Comparison of ENCODE assay signal across 9 cellular contexts in the genomic region with DNA sequence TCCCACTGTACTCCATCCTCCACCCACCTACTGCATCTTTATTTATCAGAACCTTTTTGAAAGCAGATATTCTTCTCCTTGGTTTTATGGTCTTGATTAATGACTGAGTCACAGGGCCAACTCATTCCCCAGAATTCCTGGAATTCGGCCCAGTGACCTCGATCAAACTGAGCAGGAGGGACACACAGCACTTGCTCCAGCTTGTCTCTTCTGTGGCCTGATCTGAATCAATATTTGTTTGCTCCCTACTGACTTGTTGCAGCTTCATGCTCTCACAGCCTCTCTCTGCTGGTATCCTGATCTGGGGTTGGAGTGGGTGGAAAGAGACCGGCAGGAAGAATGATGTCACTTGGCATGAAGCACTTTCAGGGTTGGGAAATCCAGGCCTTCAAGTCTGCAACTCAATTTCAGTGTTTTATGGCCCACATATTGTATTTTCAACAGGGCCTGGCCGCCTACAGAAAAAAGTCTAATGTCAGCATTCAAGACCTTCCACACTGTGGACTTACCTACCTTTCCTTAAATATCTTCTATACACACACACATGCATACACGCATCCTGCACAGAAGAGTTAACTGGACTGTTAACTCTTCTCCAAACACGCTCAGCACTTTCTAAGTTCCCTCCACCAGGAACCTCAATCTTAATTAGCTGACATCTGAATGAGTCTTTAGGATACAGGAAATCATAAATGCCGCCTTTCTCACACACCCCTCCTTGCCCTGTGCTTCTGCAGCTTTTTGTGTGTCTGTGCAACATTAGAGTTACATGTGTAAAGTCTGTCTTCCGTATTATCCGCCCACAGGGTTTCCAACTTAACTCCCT. TPM values are rescaled to one million over a fixed set of nuclear protein-coding genes. Genes with fewer than 3 reads are reported as not detected.
A peak's percentile ranks its signal among the peaks of the same experiment; 100 is the strongest.
DNase-seq lines count a peak whose midpoint lies in the region; ATAC-seq, FAIRE-seq and TF ChIP-seq lines count a peak whose summit lies in the region.
"Had no signal": no experiment of that assay in that cellular context is flagged by ENCODE, and none has a peak within 500 bp of the region (broad histone marks: within the 10 kb centered on the region; RNA-seq: fewer than 3 reads in every experiment).

No MANE protein-coding gene starts in this region.

- no peak overlapping the region for H3K14ac ChIP-seq in H1 (ENCODE audit: insufficient read length)

- peaks cover 9% of the 10 kb centered on the region; the same call in 1 of the 2 replicates for H3K79me1 ChIP-seq in H1 (ENCODE audit: low read depth, low read length)

- intact Hi-C loops in PC-3 (cut with micrococcal nuclease), result loop anchor here (1.0 to 10.0 kb wide), 4 partner anchors 19 to 132 kb away; no protein-coding TSS in a partner anchor

- H3K9me3 ChIP-seq in PC-3 (ENCODE audit: low read length) (no peaks in the 10 kb centered on the region), H1 (ENCODE audit: insufficient read depth in 2 of 2, low read depth in 1 of 2, low read length in 1 of 2) (no peaks in the 10 kb centered on the region)

- H2AFZ ChIP-seq in PC-3 (ENCODE audit: low read length), result no peak overlapping the region
- H2AFZ ChIP-seq in H1 (ENCODE audit: low read length), result no peak overlapping the region

- no peak overlapping the region for H3K23ac ChIP-seq in H1 (ENCODE audit: insufficient read length)

- FAIRE-seq in H1 (lab: Jason Lieb, UNC), result no peak
- FAIRE-seq: GM18507 had no signal

- H3K27me3 ChIP-seq in PC-3 (ENCODE audit: low read length) (no peaks in the 10 kb centered on the region), H1 (replicated peaks in 1 of 4; ENCODE audit: control insufficient read depth in 3 of 4, extremely low read depth in 1 of 4, insufficient read depth in 3 of 4, low read length in 3 of 4) (peaks cover 0 to 5% (median 2%) of the 10 kb centered on the region in 4 experiments; a peak in 5 of 7 replicates)

- H2BK120ac ChIP-seq in H1 (replicated peaks; ENCODE audit: low read depth, low read length), result no peak overlapping the region

- no peak overlapping the region for H3K18ac ChIP-seq in H1 (ENCODE audit: extremely low read depth, low read length)

- no peak overlapping the region for H4K8ac ChIP-seq in H1 (ENCODE audit: extremely low read depth, insufficient read depth, low read length)

- H3K23me2 ChIP-seq in H1 (ENCODE audit: low read depth, low read length), result peaks cover 6% of the 10 kb centered on the region; the same call in 1 of the 2 replicates

- H3K36me3 ChIP-seq in PC-3 (ENCODE audit: low read depth, low read length), result peaks cover 59% of the 10 kb centered on the region
- H3K36me3 ChIP-seq in H1 (ENCODE audit: control insufficient read depth in 2 of 4, insufficient read depth in 4 of 4, low read length in 3 of 4), result peaks cover 0 to 16% (median 0%) of the 10 kb centered on the region in 4 experiments; a peak in 1 of 8 replicates

- POLR2A ChIA-PET in PC-3 (lab: Charles Lee; ENCODE audit: unreplicated experiment), result interaction anchor here (0.6 to 1.5 kb wide), 5 partner anchors 30 to 85 kb away, joined by 3 to 6 read pairs (median 4); no protein-coding TSS in a partner anchor
- POLR2A ChIA-PET in H1 (lab: Charles Lee; ENCODE audit: partially characterized antibody), result interaction anchor here (0.7 to 0.9 kb wide), 2 partner anchors 62 to 148 kb away, joined by 3 read pairs; no protein-coding TSS in a partner anchor

- H2BK12ac ChIP-seq in H1 (ENCODE audit: low read depth, low read length), result peak overlapping the region; percentile 68; the same call in 1 of the 2 replicates

- peaks cover 68% of the 10 kb centered on the region for H3K4me1 ChIP-seq in PC-3 (ENCODE audit: insufficient read depth, low read length)
- peaks cover 11 to 27% (median 19%) of the 10 kb centered on the region in 4 experiments; a peak in 6 of 7 replicates for H3K4me1 ChIP-seq in H1 (replicated peaks in 1 of 4; ENCODE audit: control insufficient read depth in 3 of 4, insufficient read depth in 4 of 4, low read length in 3 of 4)

- no peak for TF ChIP-seq CTCF in 22Rv1 (IDR thresholded peaks at IDR 0.05)
- TF ChIP-seq CTCF in PC-3 (conservative IDR thresholded peaks at IDR 0.05; ENCODE audit: low read depth, low read length), result no peak
- TF ChIP-seq CTCF in H1 (IDR thresholded peaks at IDR 0.05; ENCODE audit: control extremely low read depth in 1 of 3, insufficient read depth in 1 of 3, low read depth in 1 of 3, low read length in 3 of 3), result no peak

- peaks cover 33% of the 10 kb centered on the region for H3F3A ChIP-seq in PC-3 (ENCODE audit: low read length, unreplicated experiment)

- 0 out of 2 replicates have a peak overlapping the region, but pooled peaks have one; percentile 27 for H2BK5ac ChIP-seq in H1 (ENCODE audit: low read depth, low read length)

- 87% methylated on average over 9 of the region's 9 CpGs; no CpG with 5 or more reads in 1 of the 2 experiments for WGBS in H1 (ENCODE audit: extremely low coverage in 1 of 2, insufficient coverage in 1 of 2, insufficient read length in 1 of 2, insufficient replicate concordance in 2 of 2, low coverage in 1 of 2, low lambda C conversion rate in 2 of 2, missing lambda C conversion rate in 1 of 2), 2 experiments

- TF ChIP-seq EP300 in H1 (IDR thresholded peaks at IDR 0.05; ENCODE audit: borderline replicate concordance in 1 of 2, low read depth in 2 of 2, low read length in 2 of 2), result no peak

- no peak overlapping the region for H2BK20ac ChIP-seq in H1 (ENCODE audit: low read length)

- no peak overlapping the region for H3K4ac ChIP-seq in H1 (replicated peaks; ENCODE audit: insufficient read length, low read depth, low read length)

- H3K9me2 ChIP-seq in PC-3 (replicated peaks; ENCODE audit: low read length), result no peaks in the 10 kb centered on the region

- no peak overlapping the region for H2BK15ac ChIP-seq in H1 (ENCODE audit: low read length)

- ATAC-seq in PC-3, result peak; percentile 63
- no peak for ATAC-seq in HG03139 (IDR thresholded peaks at IDR 0.05; ENCODE audit: unreplicated experiment)
- ATAC-seq in GM19397 (IDR thresholded peaks at IDR 0.05; ENCODE audit: unreplicated experiment), result no peak

- peak in 1 of 2 experiments; percentile 53; a peak in 1 of 3 replicates for TF ChIP-seq POLR2A in H1 (IDR thresholded peaks at IDR 0.05; ENCODE audit: control extremely low read depth in 1 of 2, low read depth in 2 of 2, low read length in 2 of 2)

- DNase-seq in GM04503 (ENCODE audit: low read depth) (peak; percentile 97), PC-3 (peak; percentile 97), H1 (ENCODE audit: low read depth in 1 of 2, low spot score in 2 of 2) (no peak), myocyte (ENCODE audit: low read depth) (peak; percentile 95), NCI-H146 treated with DMSO at 0.1 percent for 48 hours (lab: John Stamatoyannopoulos, UW; ENCODE audit: unreplicated experiment) (no peak)

- H3K9ac ChIP-seq in PC-3 (ENCODE audit: low read length) (peak overlapping the region; percentile 100), H1 (replicated peaks in 1 of 4; ENCODE audit: extremely low read depth in 1 of 4, low read depth in 3 of 4, low read length in 3 of 4) (no peak overlapping the region)

- H3K56ac ChIP-seq in H1 (replicated peaks; ENCODE audit: insufficient read length, low read depth, low read length), result no peak overlapping the region

- peak overlapping the region; percentile 98 for H3K4me2 ChIP-seq in PC-3 (ENCODE audit: low read length)
- H3K4me2 ChIP-seq in H1 (ENCODE audit: insufficient read depth in 1 of 2, low read depth in 2 of 2, low read length in 2 of 2), result no peak overlapping the region

- H3K4me3 ChIP-seq in PC-3 (ENCODE audit: low read length) (peak overlapping the region; percentile 93), H1 (ENCODE audit: extremely low read depth in 1 of 4, insufficient read depth in 2 of 4, low read depth in 3 of 4, low read length in 4 of 4) (no peak overlapping the region)

- peaks cover 95% of the 10 kb centered on the region for H3K79me2 ChIP-seq in PC-3 (ENCODE audit: low read length)
- H3K79me2 ChIP-seq in H1 (ENCODE audit: control insufficient read depth in 1 of 2, insufficient read depth in 2 of 2, low read length in 2 of 2), result peaks cover 0 to 40% of the 10 kb centered on the region in 2 experiments; a peak in 2 of 4 replicates

- H4K5ac ChIP-seq in H1 (ENCODE audit: insufficient read length, low read depth, low read length), result no peak overlapping the region

- CTCF ChIA-PET in PC-3 (lab: Charles Lee) (no interaction called here), H1 (lab: Charles Lee; ENCODE audit: partially characterized antibody) (interaction anchor here (0.6 to 1.4 kb wide), 6 partner anchors 12 to 267 kb away, joined by 3 to 5 read pairs (median 3); no protein-coding TSS in a partner anchor)

- H3K27ac ChIP-seq in 22Rv1 (peak overlapping the region; percentile 46), PC-3 (ENCODE audit: low read length) (peak overlapping the region; percentile 98), H1 (ENCODE audit: low read depth, low read length) (no peak overlapping the region)

- H2AK5ac ChIP-seq in H1 (ENCODE audit: low read depth, low read length), result no peak overlapping the region

- no peak overlapping the region for H4K91ac ChIP-seq in H1 (replicated peaks; ENCODE audit: insufficient read length, low read length)

- H4K20me1 ChIP-seq in PC-3 (ENCODE audit: low read length) (peaks cover 75% of the 10 kb centered on the region), H1 (replicated peaks in 1 of 2; ENCODE audit: control insufficient read depth in 1 of 2, insufficient read depth in 2 of 2, low read length in 2 of 2) (peaks cover 0 to 9% of the 10 kb centered on the region in 2 experiments)

- BruUV-seq in PC-3 (replicated peaks; lab: Mats Ljungman, UMichigan), result TSS peak; percentile 25

- TF ChIP-seq RAD21 in H1 (IDR thresholded peaks at IDR 0.05 in 1 of 2, conservative IDR thresholded peaks at IDR 0.05 in 1 of 2; ENCODE audit: low read depth in 2 of 2, low read length in 2 of 2), result no peak

TF ChIP-seq in H1, 55 proteins besides CTCF, POLR2A, EP300 and RAD21 (continues in another document):
- TF ChIP-seq E2F6 (IDR thresholded peaks at IDR 0.05), result no peak
- TF ChIP-seq RBBP5 (IDR thresholded peaks at IDR 0.05; ENCODE audit: borderline replicate concordance, low read depth, low read length), result no peak

RNA-seq across cellular contexts. Expression of gene ANXA2, which starts 4.6 kb away (rescaled TPM):
- total RNA-seq in PC-3 (2014; rRNA removed) (2,114 and 2,202 TPM in 2 replicates), myocyte (1,048 and 1,291 TPM in 2 replicates)
- 214 and 217 TPM in 2 replicates for total RNA-seq in H1 (2021; fragmentation: NEBNext Ultra II Directional; extraction: Animal tissue kit (Norgen Biotek cat#: 25700))
- polyA plus RNA-seq in H1 (2011; rRNA removed), result 112 and 178 TPM in 2 replicates
- polyA plus RNA-seq in H1 (2011; cell fraction: cytosol; rRNA removed), result 228 TPM
- 144 TPM for polyA plus RNA-seq in H1 (2011; cell fraction: nucleus; rRNA removed)
- polyA plus RNA-seq in H1 (2012, experiment 1 of 2), result 229 to 280 TPM (median 248 TPM) in 4 replicates
- 69.2 TPM for polyA plus RNA-seq in H1 (2012, experiment 2 of 2)
- polyA plus RNA-seq in H1 (2013, experiment 1 of 2), result 228 TPM
- polyA plus RNA-seq in H1 (2013, experiment 2 of 2), result 226 TPM
- 230 and 269 TPM in 2 replicates for polyA minus RNA-seq in H1 (2011; rRNA and poly(A)+ RNA removed)
- polyA minus RNA-seq in H1 (2011; cell fraction: cytosol; rRNA and poly(A)+ RNA removed), result 74.2 TPM
- 106 TPM for polyA minus RNA-seq in H1 (2011; cell fraction: nucleus; rRNA and poly(A)+ RNA removed)
- 2,760 TPM for polyA plus RNA-seq in myocyte (2012)

Comparison
In these comparisons a context has a peak if more than half of its experiments do, and no peak if none do; other contexts are left out.
1. DNase-seq: peak in GM04503 (single experiment), PC-3 (single experiment) and myocyte (single experiment); none in H1 (0 of 2) and NCI-H146 treated with DMSO at 0.1 percent for 48 hours (single experiment).